In genomic region chr3:103684956-103685355, GRCh38 we compare ENCODE assay signal across 13 cellular contexts.
DNase-seq lines count a peak whose midpoint lies in the region; TF ChIP-seq lines count a peak whose summit lies in the region.
"Had no signal": no experiment of that assay in that cellular context is flagged by ENCODE, and none has a peak within 500 bp of the region (broad histone marks: within the 10 kb centered on the region; RNA-seq: fewer than 3 reads in every experiment).

No MANE protein-coding gene starts in this region.

- no peaks in the 10 kb centered on the region for H3K4me1 Mint-ChIP-seq in Calu3 (ENCODE audit: low read depth, unreplicated experiment)
- H3K4me1 Mint-ChIP-seq: CD8-positive, alpha-beta memory T cell had no signal

- no peak overlapping the region for H3K4me3 Mint-ChIP-seq in Calu3 (ENCODE audit: low read depth, unreplicated experiment)
- H3K4me3 Mint-ChIP-seq: CD8-positive, alpha-beta memory T cell had no signal

- CTCF ChIA-PET in mammary epithelial cell (lab: Charles Lee; ENCODE audit: low non-redundant PET) (no interaction called here), Calu3 (lab: Charles Lee) (no interaction called here)

- H3K36me3 ChIP-seq in OCI-LY3 (replicated peaks; ENCODE audit: low read depth, low read length) (no peaks in the 10 kb centered on the region), mammary epithelial cell (ENCODE audit: insufficient read depth, low read length) (no peaks in the 10 kb centered on the region)
- H3K36me3 ChIP-seq: BLaER1, MG63 had no signal

- H3K27me3 ChIP-seq in OCI-LY3 (ENCODE audit: low read depth, low read length) = no peaks in the 10 kb centered on the region
- peaks cover 7% of the 10 kb centered on the region for H3K27me3 ChIP-seq in mammary epithelial cell (ENCODE audit: insufficient read depth, low read length)
- H3K27me3 ChIP-seq: BLaER1, MG63 had no signal

- DNase-seq in NCI-H128 (lab: John Stamatoyannopoulos, UW; ENCODE audit: unreplicated experiment) = peak; percentile 66
- peak; percentile 85 for DNase-seq in NCI-H2081 treated with DMSO at 0.1 percent for 48 hours (lab: John Stamatoyannopoulos, UW)
- peak; percentile 15 for DNase-seq in retina
- no peak for DNase-seq in mammary epithelial cell
- DNase-seq in Calu3 = no peak
- no peak for DNase-seq in middle frontal gyrus (ENCODE audit: extremely low spot score, low spot score)
- DNase-seq: CD8-positive, alpha-beta memory T cell; MG63; NCI-H1092 treated with DMSO at 0.1 percent for 48 hours; NCI-H524 treated with DMSO at 0.1 percent for 48 hours; SHP77 treated with DMSO at 0.1 percent for 48 hours had no signal

- intact Hi-C loops in mammary epithelial cell (cut with micrococcal nuclease) (no loop called here), Calu3 (cut with micrococcal nuclease; ENCODE audit: unreplicated experiment) (no loop called here)

- H4K20me1 ChIP-seq in OCI-LY3 (ENCODE audit: insufficient read depth, low read length) = no peaks in the 10 kb centered on the region
- H4K20me1 ChIP-seq in mammary epithelial cell (ENCODE audit: insufficient read depth, low read length) = no peaks in the 10 kb centered on the region
- H4K20me1 ChIP-seq: BLaER1 had no signal

- H3K27ac Mint-ChIP-seq in Calu3 (ENCODE audit: unreplicated experiment) = no peak overlapping the region
- H3K27ac Mint-ChIP-seq: CD8-positive, alpha-beta memory T cell had no signal

- H3K79me2 ChIP-seq in OCI-LY3 (ENCODE audit: low read length) (no peaks in the 10 kb centered on the region), mammary epithelial cell (ENCODE audit: insufficient read depth, low read length) (no peaks in the 10 kb centered on the region)

- no peak for TF ChIP-seq CTCF in OCI-LY3 (IDR thresholded peaks at IDR 0.05; ENCODE audit: low read depth, low read length)
- TF ChIP-seq CTCF in mammary epithelial cell (conservative IDR thresholded peaks at IDR 0.05 in 1 of 2, IDR thresholded peaks at IDR 0.05 in 1 of 2; ENCODE audit: extremely low read depth in 1 of 2, insufficient read depth in 1 of 2, low read depth in 1 of 2, low read length in 2 of 2) = no peak
- no peak for TF ChIP-seq CTCF in Calu3 (IDR thresholded peaks at IDR 0.05; ENCODE audit: unreplicated experiment)

- H3K4me3 ChIP-seq in OCI-LY3 (ENCODE audit: low read length) (no peak overlapping the region), mammary epithelial cell (replicated peaks in 1 of 3; ENCODE audit: insufficient read depth in 1 of 3, low read depth in 2 of 3, low read length in 3 of 3) (no peak overlapping the region)
- H3K4me3 ChIP-seq: BLaER1, MG63 had no signal

- H3K4me1 ChIP-seq in OCI-LY3 (ENCODE audit: low read length) (no peaks in the 10 kb centered on the region), mammary epithelial cell (ENCODE audit: insufficient read depth, low read length) (no peaks in the 10 kb centered on the region)
- H3K4me1 ChIP-seq: BLaER1 had no signal

- no peaks in the 10 kb centered on the region for H3K27me3 Mint-ChIP-seq in Calu3 (ENCODE audit: unreplicated experiment)
- H3K27me3 Mint-ChIP-seq: CD8-positive, alpha-beta memory T cell had no signal

- H2AFZ ChIP-seq in OCI-LY3 (ENCODE audit: low read depth, low read length) = peak overlapping the region; percentile 58; the same call in 1 of the 2 replicates
- H2AFZ ChIP-seq in mammary epithelial cell (ENCODE audit: low read depth, low read length) = no peak overlapping the region

- BruUV-seq in mammary epithelial cell (replicated peaks; lab: Mats Ljungman, UMichigan) (no TSS peak), Calu3 (replicated peaks; lab: Mats Ljungman, UMichigan) (no TSS peak)

- 31% methylated on average over 4 of the region's 4 CpGs for WGBS in mammary epithelial cell (ENCODE audit: low coverage, missing lambda C conversion rate)

- dilution Hi-C loops in mammary epithelial cell (cut with HindIII; ENCODE audit: low sequenced_read_pairs) = no loop called here

- H3K9me3 ChIP-seq in OCI-LY3 (ENCODE audit: insufficient read depth, low read length) = no peaks in the 10 kb centered on the region
- no peaks in the 10 kb centered on the region for H3K9me3 ChIP-seq in mammary epithelial cell (replicated peaks; ENCODE audit: insufficient read depth, low read length)
- H3K9me3 ChIP-seq: BLaER1, MG63 had no signal

- no peaks in the 10 kb centered on the region for H3K9me3 Mint-ChIP-seq in Calu3 (ENCODE audit: low read depth, unreplicated experiment)

- H3K9ac ChIP-seq in OCI-LY3 (ENCODE audit: low read length) (no peak overlapping the region), mammary epithelial cell (ENCODE audit: insufficient read depth, low read length) (no peak overlapping the region)
- H3K9ac ChIP-seq: BLaER1 had no signal

- no peak overlapping the region for H3K27ac ChIP-seq in OCI-LY3 (ENCODE audit: low read length)
- H3K27ac ChIP-seq in mammary epithelial cell (ENCODE audit: insufficient read depth, low read depth, low read length) = no peak overlapping the region
- H3K27ac ChIP-seq: BLaER1 had no signal

- in situ Hi-C loops in mammary epithelial cell (cut with MboI; ENCODE audit: low sequenced_read_pairs in 2 of 2) = no loop called here

- H3K36me3 Mint-ChIP-seq in Calu3 (ENCODE audit: insufficient read depth, unreplicated experiment) = no peaks in the 10 kb centered on the region
- H3K36me3 Mint-ChIP-seq: CD8-positive, alpha-beta memory T cell had no signal

- H3K4me2 ChIP-seq in OCI-LY3 (ENCODE audit: low read length) (no peak overlapping the region), mammary epithelial cell (ENCODE audit: insufficient read depth, low read depth, low read length) (no peak overlapping the region)
- H3K4me2 ChIP-seq: BLaER1 had no signal

Comparison
In these comparisons a context has a peak if more than half of its experiments do, and no peak if none do; other contexts are left out.
1. DNase-seq: peak in NCI-H128 (single experiment), NCI-H2081 treated with DMSO at 0.1 percent for 48 hours (single experiment) and retina (single experiment); none in mammary epithelial cell (single experiment), Calu3 (single experiment) and middle frontal gyrus (single experiment).